19 cellular contexts compared by ENCODE assay signal in genomic region chr1:11461738-11462137, GRCh38. TPM values are rescaled to one million over a fixed set of nuclear protein-coding genes. Genes with fewer than 3 reads are reported as not detected.
A peak's percentile ranks its signal among the peaks of the same experiment; 100 is the strongest.
DNase-seq lines count a peak whose midpoint lies in the region; TF ChIP-seq lines count a peak whose summit lies in the region.
"Had no signal": no experiment of that assay in that cellular context is flagged by ENCODE, and none has a peak within 500 bp of the region (broad histone marks: within the 10 kb centered on the region; RNA-seq: fewer than 3 reads in every experiment).

No MANE protein-coding gene starts in this region.

- H3K36me3 ChIP-seq in osteoblast (ENCODE audit: insufficient read depth, low read length) = no peaks in the 10 kb centered on the region
- H3K36me3 ChIP-seq: BLaER1 had no signal

- H3K27ac Mint-ChIP-seq in glutamatergic neuron (ENCODE audit: unreplicated experiment) = no peak overlapping the region
- H3K27ac Mint-ChIP-seq: CD14-positive monocyte; CD4-positive, alpha-beta memory T cell had no signal

- no peak overlapping the region for H2AFZ ChIP-seq in osteoblast (ENCODE audit: low read length)

- no peaks in the 10 kb centered on the region for H4K20me1 ChIP-seq in osteoblast (ENCODE audit: insufficient read depth, low read length)
- H4K20me1 ChIP-seq: BLaER1 had no signal

- H3K4me3 Mint-ChIP-seq in glutamatergic neuron (ENCODE audit: unreplicated experiment) = peak overlapping the region; percentile 22
- H3K4me3 Mint-ChIP-seq: CD14-positive monocyte; CD4-positive, alpha-beta memory T cell had no signal

- peaks cover 4% of the 10 kb centered on the region for H3K27me3 ChIP-seq in osteoblast (ENCODE audit: insufficient read depth, low read length)
- H3K27me3 ChIP-seq: BLaER1 had no signal

- H3K79me2 ChIP-seq in osteoblast (ENCODE audit: insufficient read depth, low read length) = no peaks in the 10 kb centered on the region

- no peaks in the 10 kb centered on the region for H3K36me3 Mint-ChIP-seq in glutamatergic neuron (ENCODE audit: unreplicated experiment)
- H3K36me3 Mint-ChIP-seq: CD14-positive monocyte; CD4-positive, alpha-beta memory T cell had no signal

- H3K27ac ChIP-seq in osteoblast (ENCODE audit: low read depth, low read length) = no peak overlapping the region
- H3K27ac ChIP-seq: BLaER1 had no signal

- H3K4me3 ChIP-seq in osteoblast (ENCODE audit: insufficient read depth, low read length) = no peak overlapping the region
- H3K4me3 ChIP-seq: BLaER1, GM12878, K562 had no signal

- POLR2A ChIA-PET in GM10248 (lab: Yijun Ruan, JAX) = no interaction called here

- H3K27me3 Mint-ChIP-seq in glutamatergic neuron (ENCODE audit: unreplicated experiment) = peaks cover 16% of the 10 kb centered on the region

- peaks cover 11% of the 10 kb centered on the region for H3K9me3 Mint-ChIP-seq in glutamatergic neuron (ENCODE audit: unreplicated experiment)
- H3K9me3 Mint-ChIP-seq: CD4-positive, alpha-beta memory T cell had no signal

- TF ChIP-seq CTCF in glutamatergic neuron (IDR thresholded peaks at IDR 0.05; ENCODE audit: partially characterized antibody, unreplicated experiment) (no peak), osteoblast (IDR thresholded peaks at IDR 0.05; ENCODE audit: extremely low read depth, low read depth, low read length) (no peak), GM10248 (IDR thresholded peaks at IDR 0.05; ENCODE audit: control extremely low read depth, extremely low read depth, low read depth, missing control alignments) (no peak)

- no peaks in the 10 kb centered on the region for H3K4me1 ChIP-seq in osteoblast (ENCODE audit: insufficient read depth, low read length)
- H3K4me1 ChIP-seq: BLaER1 had no signal

- H3K4me1 Mint-ChIP-seq in glutamatergic neuron (ENCODE audit: low read depth, unreplicated experiment) = peaks cover 25% of the 10 kb centered on the region
- H3K4me1 Mint-ChIP-seq: CD14-positive monocyte had no signal

- DNase-seq in NCI-H1694 (lab: John Stamatoyannopoulos, UW) (peak; percentile 66), NCI-H1694 treated with DMSO at 0.1 percent for 48 hours (lab: John Stamatoyannopoulos, UW) (no peak), NCI-H69 (lab: John Stamatoyannopoulos, UW) (peak; percentile 55), glutamatergic neuron (no peak), osteoblast (ENCODE audit: insufficient read length, low spot score, missing footprints) (peak; percentile 73), GOT3 (lab: John Stamatoyannopoulos, UW) (no peak), DMS153 treated with DMSO at 0.1 percent for 48 hours (lab: John Stamatoyannopoulos, UW; ENCODE audit: unreplicated experiment) (no peak), GM10248 (ENCODE audit: extremely low spot score) (no peak)
- DNase-seq: 8988T; Calu3; CD4-positive, alpha-beta memory T cell; DMS79; GDM1; HCEC 1CT; IMR-90 had no signal

- CTCF ChIA-PET in GM10248 (lab: Yijun Ruan, JAX) = interaction anchor here (1.4 kb wide), 1 partner anchor 28 kb away, joined by 3 read pairs; no protein-coding TSS in a partner anchor

- no peak overlapping the region for H3K4me2 ChIP-seq in osteoblast (ENCODE audit: insufficient read depth, low read length)
- H3K4me2 ChIP-seq: BLaER1 had no signal

- H3K9me3 ChIP-seq in osteoblast (ENCODE audit: low read depth, low read length) = no peaks in the 10 kb centered on the region
- H3K9me3 ChIP-seq: BLaER1 had no signal

RNA-seq across cellular contexts. Expression of gene DISP3, which starts 17.2 kb away (rescaled TPM):
- total RNA-seq in glutamatergic neuron (ENCODE audit: unreplicated experiment) (179 TPM), osteoblast (under 0.01 TPM in 2 replicates)
- total RNA-seq: IMR-90 had no signal

Comparison
In these comparisons a context has a peak if more than half of its experiments do, and no peak if none do; other contexts are left out.
1. DNase-seq: peak in NCI-H1694 (single experiment), NCI-H69 (single experiment) and osteoblast (single experiment); none in NCI-H1694 treated with DMSO at 0.1 percent for 48 hours (single experiment), glutamatergic neuron (single experiment), GOT3 (single experiment), DMS153 treated with DMSO at 0.1 percent for 48 hours (single experiment) and GM10248 (single experiment).
2. RNA of gene DISP3, which starts 17.2 kb away (total RNA-seq): 179 TPM in glutamatergic neuron (single experiment); under 0.01 TPM in osteoblast; every median in the first group is over 100 times any median in the second.